ENCODE assay signal across 10 cellular contexts in the genomic region with DNA sequence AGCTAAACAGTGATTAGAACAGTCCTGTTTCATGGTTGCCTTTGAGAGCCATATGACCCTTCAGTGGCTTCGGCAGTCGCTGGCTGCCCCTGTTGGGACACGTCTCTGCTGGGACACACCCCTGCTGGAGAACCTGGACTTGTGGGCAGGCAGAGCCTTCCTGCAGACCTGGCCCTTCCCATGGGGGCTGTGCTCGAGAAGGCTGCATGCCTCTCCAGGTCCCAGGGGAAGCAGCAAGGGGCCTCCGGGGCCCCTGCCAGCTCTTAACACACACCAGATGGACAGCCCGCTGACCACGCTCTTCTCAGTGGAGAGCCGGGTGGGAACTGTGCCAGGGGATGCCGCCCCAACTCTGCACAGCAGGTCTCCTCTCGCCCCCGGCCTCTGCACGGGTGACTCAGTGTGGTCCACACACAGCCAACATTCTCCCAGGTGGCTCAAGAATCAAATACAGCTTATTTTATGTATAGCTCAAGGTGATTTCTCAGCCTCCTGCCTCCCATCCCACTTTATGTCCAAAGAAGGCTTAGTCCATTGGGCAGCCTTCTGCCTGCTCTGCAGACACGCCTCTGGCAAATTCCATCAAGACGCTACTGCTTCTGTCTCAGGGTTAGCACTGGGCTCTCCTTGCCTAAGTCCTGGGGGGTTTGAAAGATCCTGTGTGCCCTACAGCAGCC.
DNase-seq lines count a peak whose midpoint lies in the region; ATAC-seq and TF ChIP-seq lines count a peak whose summit lies in the region.
"Had no signal": no experiment of that assay in that cellular context is flagged by ENCODE, and none has a peak within 500 bp of the region (broad histone marks: within the 10 kb centered on the region; RNA-seq: fewer than 3 reads in every experiment).

No MANE protein-coding gene starts in this region.

- intact Hi-C loops in Caco-2 (cut with micrococcal nuclease; ENCODE audit: unreplicated experiment): no loop called here

- H3K4me2 ChIP-seq in GM23248 (ENCODE audit: unreplicated experiment): peak overlapping the region; percentile 35

- POLR2A ChIA-PET in Caco-2 (lab: Charles Lee): no interaction called here

- 0 out of 2 replicates have a peak, but pooled peaks cover 1% of the 10 kb centered on the region for H3F3A ChIP-seq in GM23248 (ENCODE audit: insufficient read depth)

- H3K36me3 Mint-ChIP-seq in Caco-2 (ENCODE audit: insufficient read depth, unreplicated experiment): peaks cover 10% of the 10 kb centered on the region

- H3K27me3 ChIP-seq in GM23248 (replicated peaks; ENCODE audit: insufficient read depth) (no peaks in the 10 kb centered on the region), stomach smooth muscle (ENCODE audit: control insufficient read depth in 1 of 2, insufficient read depth in 2 of 2, low read length in 2 of 2) (no peaks in the 10 kb centered on the region), Caco-2 (replicated peaks; ENCODE audit: control insufficient read depth, insufficient read depth, low read length) (no peaks in the 10 kb centered on the region)

- H3K4me3 ChIP-seq in GM23248 (no peak overlapping the region), stomach smooth muscle (ENCODE audit: low read length in 2 of 2) (peak overlapping the region; percentile 55 to 62), Caco-2 (ENCODE audit: low read depth, low read length) (no peak overlapping the region)

- no peaks in the 10 kb centered on the region for H3K27me3 Mint-ChIP-seq in Caco-2 (ENCODE audit: insufficient read depth, unreplicated experiment)

- no peak overlapping the region for H3K4me3 Mint-ChIP-seq in Caco-2 (ENCODE audit: unreplicated experiment)

- H2AFZ ChIP-seq in GM23248: no peak overlapping the region; the same call in 1 of the 2 replicates

- H3K4me1 Mint-ChIP-seq in Caco-2 (ENCODE audit: low read depth, unreplicated experiment): peaks cover 30% of the 10 kb centered on the region

- no peaks in the 10 kb centered on the region for H3K9me2 ChIP-seq in GM23248 (ENCODE audit: insufficient read depth)

- in situ Hi-C loops in GM23248 (cut with MboI): no loop called here

- CTCF ChIA-PET in Caco-2 (lab: Charles Lee): no interaction called here

- H3K9me3 Mint-ChIP-seq in Caco-2 (ENCODE audit: unreplicated experiment): no peaks in the 10 kb centered on the region

- peak; percentile 91 for ATAC-seq in SK-N-SH treated with all-trans-retinoic acid at 6 μM for 48 hours

- WGBS in GM23248 (ENCODE audit: low coverage in 1 of 2, low lambda C conversion rate in 2 of 2, missing lambda C conversion rate in 2 of 2), 2 experiments: 27 to 32% methylated on average over 14 of the region's 14 CpGs

- no peaks in the 10 kb centered on the region for H3K79me2 ChIP-seq in GM23248 (ENCODE audit: insufficient read depth)

- H3K27ac ChIP-seq in GM23248 (peak overlapping the region; percentile 14; the same call in 1 of the 2 replicates), stomach smooth muscle (ENCODE audit: low read length) (no peak overlapping the region)

- H4K20me1 ChIP-seq in GM23248 (ENCODE audit: insufficient read depth): no peaks in the 10 kb centered on the region

- DNase-seq in GM23248 (peak; percentile 89), fibroblast of the conjunctiva (ENCODE audit: low read depth) (peak; percentile 90), Caco-2 (no peak), NK-92 (lab: John Stamatoyannopoulos, UW; ENCODE audit: unreplicated experiment) (no peak), medulla oblongata (ENCODE audit: extremely low spot score) (no peak)
- DNase-seq: GF-D8; NCI-H1417; NK-92 treated with Interleukin-12 subunit alpha and Interleukin-12 subunit beta, amount 100 ng/mL, for 24 hours had no signal

- no TSS peak for BruUV-seq in Caco-2 (replicated peaks; lab: Mats Ljungman, UMichigan)

- no peak for TF ChIP-seq CTCF in Caco-2 (IDR thresholded peaks at IDR 0.05; ENCODE audit: insufficient read depth in 1 of 2, low read depth in 1 of 2, low read length in 1 of 2, severe bottlenecking in 1 of 2, unreplicated experiment in 1 of 2)

- H3K27ac Mint-ChIP-seq in Caco-2 (ENCODE audit: unreplicated experiment): no peak overlapping the region

- H3K9me3 ChIP-seq in GM23248 (ENCODE audit: low read depth) (no peaks in the 10 kb centered on the region), stomach smooth muscle (ENCODE audit: control insufficient read depth in 2 of 2, low read length in 2 of 2) (no peaks in the 10 kb centered on the region), Caco-2 (no peaks in the 10 kb centered on the region)

- H3K9ac ChIP-seq in GM23248: no peak overlapping the region
- peak overlapping the region in 1 of 2 donors; percentile 37 for H3K9ac ChIP-seq in stomach smooth muscle (ENCODE audit: low read length in 2 of 2)

- H3K4me1 ChIP-seq in GM23248 (ENCODE audit: insufficient read depth) (peaks cover 12% of the 10 kb centered on the region), stomach smooth muscle (ENCODE audit: control insufficient read depth, insufficient read depth, low read length) (peaks cover 15% of the 10 kb centered on the region), Caco-2 (peaks cover 25% of the 10 kb centered on the region)

- H3K36me3 ChIP-seq in GM23248 (ENCODE audit: low read depth) (no peaks in the 10 kb centered on the region; the same call in 1 of the 2 replicates), stomach smooth muscle (ENCODE audit: control insufficient read depth in 2 of 2, insufficient read depth in 2 of 2, low read length in 2 of 2) (no peaks in the 10 kb centered on the region), Caco-2 (ENCODE audit: control insufficient read depth, insufficient read depth, low read length) (no peaks in the 10 kb centered on the region)

TF ChIP-seq in SK-N-SH treated with all-trans-retinoic acid at 6 μM for 48 hours, 23 proteins besides CTCF, POLR2A, EP300 and RAD21:
- TF ChIP-seq ZNF8 (CRISPR knock-in tag; IDR thresholded peaks at IDR 0.05) (no peak), ISL1 (CRISPR knock-in tag; IDR thresholded peaks at IDR 0.05) (no peak), RARB (CRISPR knock-in tag; IDR thresholded peaks at IDR 0.05) (no peak), ARNTL (CRISPR knock-in tag; IDR thresholded peaks at IDR 0.05; ENCODE audit: borderline replicate concordance, low read depth) (no peak), CREB5 (CRISPR knock-in tag; IDR thresholded peaks at IDR 0.05; ENCODE audit: low read depth) (no peak), TSHZ2 (CRISPR knock-in tag; IDR thresholded peaks at IDR 0.05) (peak; percentile 50; the same call in 1 of the 2 replicates), ZFP3 (CRISPR knock-in tag; IDR thresholded peaks at IDR 0.05) (no peak), CSRNP3 (CRISPR knock-in tag; IDR thresholded peaks at IDR 0.05) (no peak), TCF4 (CRISPR knock-in tag; IDR thresholded peaks at IDR 0.05; ENCODE audit: borderline replicate concordance) (peak; percentile 79; the same call in 1 of the 2 replicates), BACH2 (CRISPR knock-in tag; IDR thresholded peaks at IDR 0.05; ENCODE audit: borderline replicate concordance) (no peak), ZNF70 (CRISPR knock-in tag; IDR thresholded peaks at IDR 0.05) (0 out of 2 replicates have a peak, but pooled peaks have one; percentile 51)

Comparison
In these comparisons a context has a peak if more than half of its experiments do, and no peak if none do; other contexts are left out.
1. DNase-seq: peak in GM23248 (single experiment) and fibroblast of the conjunctiva (single experiment); none in Caco-2 (0 of 2), NK-92 (single experiment) and medulla oblongata (single experiment).
2. H3K4me3 ChIP-seq: peak in stomach smooth muscle (2 of 2); none in GM23248 (single experiment) and Caco-2 (single experiment).